Comparison of ENCODE assay signal across 8 cellular contexts in the genomic region with DNA sequence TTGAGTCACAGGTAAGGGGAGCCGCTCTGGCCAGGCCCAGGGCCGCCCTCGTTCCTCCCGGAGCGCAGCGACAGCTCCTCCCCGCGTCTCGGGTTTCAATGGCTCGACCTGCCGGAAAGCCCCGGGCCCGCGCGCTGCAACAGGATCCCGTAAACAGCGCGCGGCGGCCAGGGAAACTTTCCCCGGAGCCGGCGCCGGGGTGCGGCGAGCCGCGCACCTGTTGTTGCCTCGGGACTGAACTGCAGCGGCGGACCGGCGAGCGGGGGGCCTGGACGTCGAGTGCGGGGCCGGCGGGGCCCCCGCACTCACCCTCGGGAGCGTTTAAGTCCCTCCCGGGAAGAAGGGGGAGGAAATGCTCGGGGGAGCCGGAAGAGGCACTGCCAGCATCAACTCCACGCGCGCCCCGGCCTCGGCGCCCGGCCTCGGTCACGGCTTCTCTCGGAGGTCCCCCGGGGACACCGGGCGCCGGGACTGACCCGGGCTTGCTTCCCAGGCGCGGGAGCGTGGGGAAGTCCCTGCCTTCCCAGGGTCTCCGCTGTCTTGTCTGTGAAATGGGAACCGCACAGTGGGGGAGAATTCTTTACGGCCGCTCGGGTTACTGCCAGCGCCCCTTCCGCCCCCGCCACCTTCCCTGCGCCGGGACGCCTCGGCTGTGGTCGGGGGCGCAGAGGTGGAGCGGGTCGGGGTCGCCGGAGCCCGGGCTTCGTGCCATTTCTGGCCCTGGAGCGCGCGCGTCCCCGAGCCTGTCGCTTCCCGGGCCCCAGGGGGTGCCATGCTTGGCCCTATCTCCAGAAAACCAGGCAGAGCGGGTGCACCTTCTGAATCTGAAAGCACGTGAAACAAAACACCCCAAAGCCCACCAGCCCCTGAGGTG. TPM values are rescaled to one million over a fixed set of nuclear protein-coding genes. Genes with fewer than 3 reads are reported as not detected.
DNase-seq lines count a peak whose midpoint lies in the region; ATAC-seq lines count a peak whose summit lies in the region.

No MANE protein-coding gene starts in this region.

- peak overlapping the region; percentile 70 for H3K4me3 Mint-ChIP-seq in activated naive CD8-positive, alpha-beta T cell treated with anti-CD3 and anti-CD28 coated beads, Interleukin-2, amount 10 ng/mL, durations not matched to agents 7 days and 5 days

- DNase-seq in CD1c-positive myeloid dendritic cell (ENCODE audit: extremely low spot score) (peak; percentile 10), NCI-H748 (lab: John Stamatoyannopoulos, UW; ENCODE audit: unreplicated experiment) (peak; percentile 71), hepatic stellate cell (ENCODE audit: low spot score) (peak; percentile 63), skeletal muscle cell (ENCODE audit: low read depth) (peak; percentile 32), cerebellum (ENCODE audit: low spot score) (no peak)
- DNase-seq in activated naive CD8-positive, alpha-beta T cell treated with anti-CD3 and anti-CD28 coated beads, Interleukin-2, amount 10 ng/mL, durations not matched to agents 7 days and 5 days = peak; percentile 66

- H3K36me3 Mint-ChIP-seq in activated naive CD8-positive, alpha-beta T cell treated with anti-CD3 and anti-CD28 coated beads, Interleukin-2, amount 10 ng/mL, durations not matched to agents 7 days and 5 days = no peaks in the 10 kb centered on the region

- POLR2A ChIA-PET in activated naive CD8-positive, alpha-beta T cell treated with anti-CD3 and anti-CD28 coated beads, Interleukin-2, amount 10 ng/mL, durations not matched to agents 7 days and 5 days (lab: Charles Lee) = no interaction called here

- H3K27me3 Mint-ChIP-seq in activated naive CD8-positive, alpha-beta T cell treated with anti-CD3 and anti-CD28 coated beads, Interleukin-2, amount 10 ng/mL, durations not matched to agents 7 days and 5 days = peaks cover 41% of the 10 kb centered on the region

- peaks cover 4% of the 10 kb centered on the region for H3K4me1 Mint-ChIP-seq in activated naive CD8-positive, alpha-beta T cell treated with anti-CD3 and anti-CD28 coated beads, Interleukin-2, amount 10 ng/mL, durations not matched to agents 7 days and 5 days

- no peak overlapping the region for H3K27ac Mint-ChIP-seq in activated naive CD8-positive, alpha-beta T cell treated with anti-CD3 and anti-CD28 coated beads, Interleukin-2, amount 10 ng/mL, durations not matched to agents 7 days and 5 days

- H3K4me3 ChIP-seq in skeletal muscle cell (ENCODE audit: low read depth, low read length) = peak overlapping the region; percentile 50

- ATAC-seq in GM19043 (IDR thresholded peaks at IDR 0.05; ENCODE audit: low read depth, unreplicated experiment) = peak; percentile 82
- peak; percentile 96 for ATAC-seq in HG03097 (IDR thresholded peaks at IDR 0.05; ENCODE audit: low FRiP score, unreplicated experiment)
- peak; percentile 79 for ATAC-seq in activated naive CD8-positive, alpha-beta T cell treated with anti-CD3 and anti-CD28 coated beads, Interleukin-2, amount 10 ng/mL, durations not matched to agents 7 days and 5 days (ENCODE audit: low read depth)

- H3K9me3 Mint-ChIP-seq in activated naive CD8-positive, alpha-beta T cell treated with anti-CD3 and anti-CD28 coated beads, Interleukin-2, amount 10 ng/mL, durations not matched to agents 7 days and 5 days = no peaks in the 10 kb centered on the region

RNA-seq across cellular contexts. Expression of a gene that starts 7.4 kb away (rescaled TPM):
- total RNA-seq in activated naive CD8-positive, alpha-beta T cell treated with anti-CD3 and anti-CD28 coated beads, Interleukin-2, amount 10 ng/mL, durations not matched to agents 7 days and 5 days = not detected
- total RNA-seq in cerebellum = 0.27 TPM
